ENCODE assay signal across 16 cellular contexts in the genomic region with DNA sequence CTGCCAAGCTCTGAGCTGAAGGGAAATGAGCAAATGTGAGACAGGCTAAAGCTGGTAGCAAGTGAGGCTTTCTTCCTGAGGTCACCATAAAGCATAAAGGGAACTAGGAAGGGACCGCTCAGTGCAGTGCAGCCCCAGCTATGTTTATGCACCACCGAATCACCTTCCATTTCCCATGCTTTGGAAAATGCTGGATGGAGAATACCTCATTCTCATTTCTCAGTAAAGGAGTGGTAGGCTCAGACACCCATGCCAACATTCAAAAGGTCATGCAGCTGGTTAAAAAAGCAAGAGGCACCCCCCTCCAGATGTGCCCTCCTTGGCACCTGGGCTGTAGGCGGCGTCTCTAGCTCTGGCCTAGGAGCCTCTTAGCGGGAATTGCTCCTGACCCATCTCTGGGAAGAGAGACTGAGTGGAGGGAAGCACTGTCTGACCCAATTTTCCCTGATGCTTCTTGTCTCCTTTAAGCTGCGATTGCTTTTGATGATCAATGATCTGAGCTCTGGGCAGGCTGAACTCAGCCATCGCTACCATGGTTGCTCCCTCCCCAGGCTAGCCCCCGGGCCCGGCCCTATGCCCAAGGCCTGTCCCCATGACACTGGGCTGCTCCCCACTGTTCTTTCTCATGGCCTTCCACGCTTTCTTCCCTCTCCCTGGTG. TPM values are rescaled to one million over a fixed set of nuclear protein-coding genes. Genes with fewer than 3 reads are reported as not detected.
DNase-seq lines count a peak whose midpoint lies in the region; ATAC-seq and TF ChIP-seq lines count a peak whose summit lies in the region.
"Had no signal": no experiment of that assay in that cellular context is flagged by ENCODE, and none has a peak within 500 bp of the region (broad histone marks: within the 10 kb centered on the region; RNA-seq: fewer than 3 reads in every experiment).

No MANE protein-coding gene starts in this region.

- peak; percentile 43 for DNase-seq in RPMI8226
- DNase-seq in ecto neural progenitor cell (ENCODE audit: low spot score) = peak; percentile 19
- DNase-seq in mesenteric fat pad (ENCODE audit: low spot score) = peak; percentile 65
- peak; percentile 43 for DNase-seq in upper lobe of right lung
- DNase-seq in SW 1271 (lab: John Stamatoyannopoulos, UW) = no peak
- no peak for DNase-seq in LoVo (ENCODE audit: low spot score)
- DNase-seq in cerebellum (ENCODE audit: low spot score) = no peak
- DNase-seq: COR-L47, EL, KG1, NCI-H1048, NCI-H146, NCI-H2081, NCI-H748 treated with DMSO at 0.1 percent for 48 hours, OCI-M1 had no signal

- H3K9me3 ChIP-seq in upper lobe of right lung = no peaks in the 10 kb centered on the region

- H3K36me3 ChIP-seq in upper lobe of right lung = no peaks in the 10 kb centered on the region

- ATAC-seq in upper lobe of right lung = no peak
- ATAC-seq: HepG2 had no signal

- TF ChIP-seq CTCF in upper lobe of right lung (IDR thresholded peaks at IDR 0.05) = no peak

- no peak overlapping the region for H3K27ac ChIP-seq in upper lobe of right lung

- intact Hi-C loops in upper lobe of right lung (cut with DNase I) = no loop called here

- no peaks in the 10 kb centered on the region for H3K4me1 ChIP-seq in upper lobe of right lung

- no peaks in the 10 kb centered on the region for H3K27me3 ChIP-seq in upper lobe of right lung

- no peak overlapping the region for H3K4me3 ChIP-seq in upper lobe of right lung

RNA-seq across cellular contexts. Expression of a gene that starts 58.7 kb away (rescaled TPM):
- 4.5 TPM for total RNA-seq in mesenteric fat pad
- total RNA-seq in upper lobe of right lung = 6.7 TPM
- 34.0 TPM for total RNA-seq in cerebellum

Comparison
In these comparisons a context has a peak if more than half of its experiments do, and no peak if none do; other contexts are left out.
1. DNase-seq: peak in RPMI8226 (single experiment), ecto neural progenitor cell (single experiment), mesenteric fat pad (single experiment) and upper lobe of right lung (single experiment); none in SW 1271 (0 of 2), LoVo (single experiment) and cerebellum (single experiment).